In the genomic region with DNA sequence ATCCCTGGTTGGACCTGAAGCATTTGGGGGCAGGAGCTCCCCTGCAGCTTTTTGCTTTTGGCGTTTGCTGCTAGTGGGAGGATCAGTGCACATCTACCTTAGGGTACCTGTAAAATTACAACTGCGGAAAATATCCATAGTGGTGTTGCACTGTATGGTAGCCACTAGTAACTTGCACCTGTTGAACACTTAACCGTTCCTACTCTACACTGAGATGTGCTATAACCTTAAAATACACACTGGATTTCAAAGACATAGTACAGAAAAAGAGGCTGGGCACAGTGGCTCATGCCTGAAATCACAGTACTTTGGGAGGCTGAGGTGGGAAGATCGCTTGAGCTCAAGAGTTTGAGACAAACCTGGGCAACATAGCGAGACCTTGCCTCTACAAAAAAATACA, we compare ENCODE assay signal across 26 cellular contexts. TPM values are rescaled to one million over a fixed set of nuclear protein-coding genes. Genes with fewer than 3 reads are reported as not detected.
A peak's percentile ranks its signal among the peaks of the same experiment; 100 is the strongest.
DNase-seq lines count a peak whose midpoint lies in the region; ATAC-seq and TF ChIP-seq lines count a peak whose summit lies in the region.
"Had no signal": no experiment of that assay in that cellular context is flagged by ENCODE, and none has a peak within 500 bp of the region (broad histone marks: within the 10 kb centered on the region; RNA-seq: fewer than 3 reads in every experiment).

No MANE protein-coding gene starts in this region.

- H3K27me3 ChIP-seq in CD4-positive, alpha-beta memory T cell (ENCODE audit: insufficient read depth, low read length), result no peaks in the 10 kb centered on the region
- H3K27me3 ChIP-seq: BLaER1 treated with 17β-estradiol and CSF1 and Interleukin-3, amounts not matched to agents 10 nM and 100 nM; SJSA1 had no signal

- peaks cover 34% of the 10 kb centered on the region for H3K36me3 Mint-ChIP-seq in activated CD8-positive, alpha-beta memory T cell treated with anti-CD3 and anti-CD28 coated beads, Interleukin-2, amount 10 ng/mL, durations not matched to agents 7 days and 5 days
- H3K36me3 Mint-ChIP-seq in CD4-positive, alpha-beta memory T cell, result peaks cover 9 to 27% of the 10 kb centered on the region in 2 donors
- H3K36me3 Mint-ChIP-seq in activated T-helper 1 cell treated with anti-CD3 and anti-CD28 coated beads, Interleukin-12 subunit alpha, Interleukin-12 subunit beta, Interleukin-2, Interleukin-4 antibody, amounts not matched to agents 30 ng/mL and 10 ng/mL and 1 ng/mL, durations not matched to agents 14 hours and 24 hours and 36 hours (ENCODE audit: low read depth), result peaks cover 18% of the 10 kb centered on the region

- DNase-seq in activated CD8-positive, alpha-beta memory T cell treated with anti-CD3 and anti-CD28 coated beads, Interleukin-2, amount 10 ng/mL, durations not matched to agents 7 days and 5 days, result no peak
- no peak for DNase-seq in activated CD8-positive, alpha-beta memory T cell treated with anti-CD3 and anti-CD28 coated beads, Interleukin-2, amount 50 U/mL, for 48 hours
- DNase-seq in CD4-positive, alpha-beta memory T cell, result no peak
- DNase-seq in activated T-helper 1 cell treated with anti-CD3 and anti-CD28 coated beads, Interleukin-12 subunit alpha, Interleukin-12 subunit beta, Interleukin-2, Interleukin-4 antibody, amounts not matched to agents 30 ng/mL and 10 ng/mL and 1 ng/mL, durations not matched to agents 14 hours and 24 hours and 36 hours (ENCODE audit: low spot score), result no peak
- no peak for DNase-seq in posterior cingulate gyrus
- DNase-seq: AML-193; DMS153; DND-41; GOT3; NCI-H1048; NCI-H1417; NCI-H1694; NCI-H2029 treated with DMSO at 0.1 percent for 48 hours; NCI-H446 treated with DMSO at 0.1 percent for 48 hours; NCI-H526; NCI-H82; NK-92 treated with Interleukin-12 subunit alpha and Interleukin-12 subunit beta, amount 100 ng/mL, for 24 hours; PC-3 had no signal

- no peaks in the 10 kb centered on the region for H3K9me3 ChIP-seq in CD4-positive, alpha-beta memory T cell (ENCODE audit: control insufficient read depth in 1 of 2, low read length in 2 of 2)
- H3K9me3 ChIP-seq: BLaER1 treated with 17β-estradiol and CSF1 and Interleukin-3, amounts not matched to agents 10 nM and 100 nM; HAP-1; SJSA1 had no signal

- intact Hi-C loops in CD4-positive, alpha-beta memory T cell (cut with micrococcal nuclease), result no loop called here
- intact Hi-C loops in activated T-helper 1 cell treated with anti-CD3 and anti-CD28 coated beads, Interleukin-12 subunit alpha, Interleukin-12 subunit beta, Interleukin-2, Interleukin-4 antibody, amounts not matched to agents 30 ng/mL and 10 ng/mL and 1 ng/mL, durations not matched to agents 14 hours and 24 hours and 36 hours (cut with micrococcal nuclease), result loop anchor here (5.0 kb wide), 2 partner anchors 176 to 414 kb away; a partner anchor contains a TSS
- intact Hi-C loops in posterior cingulate gyrus (cut with DNase I), result no loop called here

- POLR2A ChIA-PET in CD4-positive, alpha-beta memory T cell (lab: Charles Lee; ENCODE audit: partially characterized antibody), result interaction anchor here (7.8 kb wide), 1 partner anchor 11 kb away, joined by 113 read pairs; no protein-coding TSS in a partner anchor

- H3K27ac ChIP-seq in 22Rv1, result 0 out of 2 replicates have a peak overlapping the region, but pooled peaks have one; percentile 74
- no peak overlapping the region for H3K27ac ChIP-seq in CD4-positive, alpha-beta memory T cell (ENCODE audit: low read depth, low read length)
- H3K27ac ChIP-seq: SJSA1 had no signal

- no peaks in the 10 kb centered on the region for H3K9me3 Mint-ChIP-seq in activated CD8-positive, alpha-beta memory T cell treated with anti-CD3 and anti-CD28 coated beads, Interleukin-2, amount 10 ng/mL, durations not matched to agents 7 days and 5 days (ENCODE audit: low read depth)
- peaks cover 0 to 1% (median 0%) of the 10 kb centered on the region in 8 donors for H3K9me3 Mint-ChIP-seq in CD4-positive, alpha-beta memory T cell
- H3K9me3 Mint-ChIP-seq in activated T-helper 1 cell treated with anti-CD3 and anti-CD28 coated beads, Interleukin-12 subunit alpha, Interleukin-12 subunit beta, Interleukin-2, Interleukin-4 antibody, amounts not matched to agents 30 ng/mL and 10 ng/mL and 1 ng/mL, durations not matched to agents 14 hours and 24 hours and 36 hours, result no peaks in the 10 kb centered on the region
- H3K9me3 Mint-ChIP-seq: IgD-negative memory B cell had no signal

- H3K36me3 ChIP-seq in CD4-positive, alpha-beta memory T cell (ENCODE audit: insufficient read depth, low read length), result peaks cover 11% of the 10 kb centered on the region
- H3K36me3 ChIP-seq: HAP-1 had no signal

- H3K27ac Mint-ChIP-seq in activated CD8-positive, alpha-beta memory T cell treated with anti-CD3 and anti-CD28 coated beads, Interleukin-2, amount 10 ng/mL, durations not matched to agents 7 days and 5 days, result peak overlapping the region; percentile 64
- H3K27ac Mint-ChIP-seq in CD4-positive, alpha-beta memory T cell, result peak overlapping the region; percentile 12 to 91 (median 61)
- no peak overlapping the region for H3K27ac Mint-ChIP-seq in activated T-helper 1 cell treated with anti-CD3 and anti-CD28 coated beads, Interleukin-12 subunit alpha, Interleukin-12 subunit beta, Interleukin-2, Interleukin-4 antibody, amounts not matched to agents 30 ng/mL and 10 ng/mL and 1 ng/mL, durations not matched to agents 14 hours and 24 hours and 36 hours

- peaks cover 53% of the 10 kb centered on the region for H3K4me1 ChIP-seq in CD4-positive, alpha-beta memory T cell (ENCODE audit: insufficient read depth, low read length)

- no peaks in the 10 kb centered on the region for H3K27me3 Mint-ChIP-seq in activated CD8-positive, alpha-beta memory T cell treated with anti-CD3 and anti-CD28 coated beads, Interleukin-2, amount 10 ng/mL, durations not matched to agents 7 days and 5 days
- H3K27me3 Mint-ChIP-seq in CD4-positive, alpha-beta memory T cell, result no peaks in the 10 kb centered on the region
- no peaks in the 10 kb centered on the region for H3K27me3 Mint-ChIP-seq in activated T-helper 1 cell treated with anti-CD3 and anti-CD28 coated beads, Interleukin-12 subunit alpha, Interleukin-12 subunit beta, Interleukin-2, Interleukin-4 antibody, amounts not matched to agents 30 ng/mL and 10 ng/mL and 1 ng/mL, durations not matched to agents 14 hours and 24 hours and 36 hours (ENCODE audit: insufficient read depth)
- H3K27me3 Mint-ChIP-seq: IgD-negative memory B cell had no signal

- H3K4me3 ChIP-seq in CD4-positive, alpha-beta memory T cell (ENCODE audit: low read length in 2 of 2), result no peak overlapping the region
- H3K4me3 ChIP-seq: HAP-1, SJSA1 had no signal

- TF ChIP-seq CTCF in 22Rv1 (IDR thresholded peaks at IDR 0.05), result no peak

- CTCF ChIA-PET in activated CD8-positive, alpha-beta memory T cell treated with anti-CD3 and anti-CD28 coated beads, Interleukin-2, amount 10 ng/mL, durations not matched to agents 7 days and 5 days (lab: Charles Lee), result interaction anchor here (0.6 to 3.8 kb wide), 2 partner anchors 11 to 84 kb away, joined by 4 to 19 read pairs; no protein-coding TSS in a partner anchor
- CTCF ChIA-PET in CD4-positive, alpha-beta memory T cell (lab: Charles Lee; ENCODE audit: partially characterized antibody), result interaction anchor here (1.2 to 2.4 kb wide), 3 partner anchors 11 to 81 kb away, joined by 4 to 16 read pairs (median 4); a partner anchor contains a TSS

- no peak for ATAC-seq in activated CD8-positive, alpha-beta memory T cell treated with anti-CD3 and anti-CD28 coated beads, Interleukin-2, amount 10 ng/mL, durations not matched to agents 7 days and 5 days
- ATAC-seq in GM21825 (IDR thresholded peaks at IDR 0.05; ENCODE audit: unreplicated experiment) (no peak), HG03196 (IDR thresholded peaks at IDR 0.05; ENCODE audit: unreplicated experiment) (no peak)
- ATAC-seq: PC-3, Right ventricle myocardium inferior had no signal

- H3K4me3 Mint-ChIP-seq in activated CD8-positive, alpha-beta memory T cell treated with anti-CD3 and anti-CD28 coated beads, Interleukin-2, amount 10 ng/mL, durations not matched to agents 7 days and 5 days, result no peak overlapping the region
- peak overlapping the region in 1 of 8 donors; percentile 57 for H3K4me3 Mint-ChIP-seq in CD4-positive, alpha-beta memory T cell
- H3K4me3 Mint-ChIP-seq in activated T-helper 1 cell treated with anti-CD3 and anti-CD28 coated beads, Interleukin-12 subunit alpha, Interleukin-12 subunit beta, Interleukin-2, Interleukin-4 antibody, amounts not matched to agents 30 ng/mL and 10 ng/mL and 1 ng/mL, durations not matched to agents 14 hours and 24 hours and 36 hours, result peak overlapping the region; percentile 45

- H3K4me1 Mint-ChIP-seq in activated CD8-positive, alpha-beta memory T cell treated with anti-CD3 and anti-CD28 coated beads, Interleukin-2, amount 10 ng/mL, durations not matched to agents 7 days and 5 days, result peaks cover 59% of the 10 kb centered on the region
- peaks cover 21 to 57% (median 39%) of the 10 kb centered on the region in 4 donors for H3K4me1 Mint-ChIP-seq in CD4-positive, alpha-beta memory T cell
- H3K4me1 Mint-ChIP-seq in activated T-helper 1 cell treated with anti-CD3 and anti-CD28 coated beads, Interleukin-12 subunit alpha, Interleukin-12 subunit beta, Interleukin-2, Interleukin-4 antibody, amounts not matched to agents 30 ng/mL and 10 ng/mL and 1 ng/mL, durations not matched to agents 14 hours and 24 hours and 36 hours (ENCODE audit: low read depth), result peaks cover 42% of the 10 kb centered on the region

RNA-seq across cellular contexts. Expression of a gene that starts 2.9 kb away (rescaled TPM):
- total RNA-seq in activated CD8-positive, alpha-beta memory T cell treated with anti-CD3 and anti-CD28 coated beads, Interleukin-2, amount 10 ng/mL, durations not matched to agents 7 days and 5 days, result 10 to 100 TPM; 52.6 to 64.8 TPM
- total RNA-seq in CD4-positive, alpha-beta memory T cell, result 10 to 100 TPM; 48.3 to 57.1 TPM
- polyA plus RNA-seq in CD4-positive, alpha-beta memory T cell, result 10 to 100 TPM; 35.4 to 66.0 TPM
- 22.8 and 25.3 TPM in 2 replicates for total RNA-seq in activated T-helper 1 cell treated with anti-CD3 and anti-CD28 coated beads, Interleukin-12 subunit alpha, Interleukin-12 subunit beta, Interleukin-2, Interleukin-4 antibody, amounts not matched to agents 30 ng/mL and 10 ng/mL and 1 ng/mL, durations not matched to agents 14 hours and 24 hours and 36 hours
